Comparison of ENCODE assay signal across 26 cellular contexts in the genomic region with DNA sequence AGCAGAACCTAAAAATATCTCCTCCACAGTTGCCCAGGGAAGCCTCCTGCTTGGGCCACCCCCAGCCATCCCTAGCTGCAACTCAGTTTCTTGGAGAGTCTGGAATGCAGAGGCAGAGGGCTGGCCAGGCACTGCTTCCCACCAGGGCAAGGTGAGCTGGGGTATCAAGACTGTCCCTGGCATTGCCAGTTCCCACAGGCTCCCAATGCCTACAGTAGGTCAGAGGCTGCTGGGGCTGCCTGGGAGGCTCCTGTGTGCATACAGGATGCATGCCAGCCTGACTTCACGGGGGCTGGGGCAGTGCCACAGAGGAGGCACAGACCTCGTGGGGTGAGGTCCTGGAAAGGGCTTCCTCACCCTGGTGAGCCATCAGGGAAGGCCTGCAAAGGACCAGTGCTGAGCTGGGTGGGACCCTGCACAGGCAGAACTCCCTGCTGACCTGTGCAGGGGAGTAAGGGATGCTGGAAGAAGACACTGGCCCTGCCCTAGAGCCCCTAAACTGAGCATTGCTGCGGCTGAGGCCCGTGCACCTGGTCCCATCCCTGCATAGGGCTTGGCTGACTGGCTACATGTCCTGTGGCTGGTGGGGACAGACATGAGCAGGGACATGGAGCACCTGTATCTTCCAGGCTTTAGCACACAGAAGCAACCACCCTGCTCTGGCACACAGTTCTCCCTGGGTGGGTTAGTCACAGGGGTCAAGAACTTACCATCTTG.
DNase-seq lines count a peak whose midpoint lies in the region; ATAC-seq and TF ChIP-seq lines count a peak whose summit lies in the region.
"Had no signal": no experiment of that assay in that cellular context is flagged by ENCODE, and none has a peak within 500 bp of the region (broad histone marks: within the 10 kb centered on the region; RNA-seq: fewer than 3 reads in every experiment).

No MANE protein-coding gene starts in this region.

- ATAC-seq in activated naive CD8-positive, alpha-beta T cell treated with anti-CD3 and anti-CD28 coated beads, Interleukin-2, amount 10 ng/mL, durations not matched to agents 7 days and 5 days (ENCODE audit: low read depth) = no peak
- no peak for ATAC-seq in activated naive CD8-positive, alpha-beta T cell treated with anti-CD3 and anti-CD28 coated beads, Interleukin-2, amount 50 U/mL, for 24 hours
- no peak for ATAC-seq in lung (ENCODE audit: insufficient read depth, low FRiP score)
- ATAC-seq: heart right ventricle had no signal

- no peak overlapping the region for H3K27ac ChIP-seq in lung (ENCODE audit: low read depth in 1 of 2, low read length in 1 of 2)
- no peak overlapping the region for H3K27ac ChIP-seq in stomach
- H3K27ac ChIP-seq in uterus = no peak overlapping the region
- H3K27ac ChIP-seq: heart right ventricle, RWPE1 had no signal

- H3K9me3 ChIP-seq in lung (ENCODE audit: control insufficient read depth in 2 of 2, insufficient read depth in 1 of 2, low read length in 1 of 2) (peaks cover 0 to 6% of the 10 kb centered on the region in 2 donors), stomach (no peaks in the 10 kb centered on the region), uterus (no peaks in the 10 kb centered on the region)
- H3K9me3 ChIP-seq: Caco-2 had no signal

- TF ChIP-seq EP300 in stomach (IDR thresholded peaks at IDR 0.05) = no peak

- no peak for TF ChIP-seq CTCF in lung (IDR thresholded peaks at IDR 0.05; ENCODE audit: control extremely low read depth, extremely low read depth)
- no peak for TF ChIP-seq CTCF in stomach (IDR thresholded peaks at IDR 0.05)
- no peak for TF ChIP-seq CTCF in uterus (IDR thresholded peaks at IDR 0.05)

- H3K27me3 ChIP-seq in lung (ENCODE audit: control insufficient read depth, insufficient read depth) = no peaks in the 10 kb centered on the region
- H3K27me3 ChIP-seq in stomach = peaks cover 0 to 22% (median 7%) of the 10 kb centered on the region in 3 donors
- H3K27me3 ChIP-seq in uterus = no peaks in the 10 kb centered on the region

- no peaks in the 10 kb centered on the region for H3K9me3 Mint-ChIP-seq in activated naive CD8-positive, alpha-beta T cell treated with anti-CD3 and anti-CD28 coated beads, Interleukin-2, amount 10 ng/mL, durations not matched to agents 7 days and 5 days
- no peaks in the 10 kb centered on the region for H3K9me3 Mint-ChIP-seq in activated naive CD8-positive, alpha-beta T cell treated with anti-CD3 and anti-CD28 coated beads, Interleukin-2, amount 50 U/mL, for 24 hours
- H3K9me3 Mint-ChIP-seq: activated naive CD8-positive, alpha-beta T cell treated with anti-CD3 and anti-CD28 coated beads for 36 hours; T-helper 2 cell treated with Interferon-gamma antibody and Interleukin-4, amounts not matched to agents 5 μg/mL and 100 μg/mL, for 36 hours had no signal

- no peak for TF ChIP-seq POLR2A in stomach (IDR thresholded peaks at IDR 0.05)
- no peak for TF ChIP-seq POLR2A in uterus (IDR thresholded peaks at IDR 0.05)

- H3K36me3 ChIP-seq in lung (ENCODE audit: control insufficient read depth in 2 of 2, insufficient read depth in 2 of 2, low read length in 2 of 2) (no peaks in the 10 kb centered on the region), stomach (no peaks in the 10 kb centered on the region), uterus (no peaks in the 10 kb centered on the region)
- H3K36me3 ChIP-seq: heart right ventricle had no signal

- H3K36me3 Mint-ChIP-seq in activated naive CD8-positive, alpha-beta T cell treated with anti-CD3 and anti-CD28 coated beads, Interleukin-2, amount 10 ng/mL, durations not matched to agents 7 days and 5 days = no peaks in the 10 kb centered on the region
- H3K36me3 Mint-ChIP-seq in activated naive CD8-positive, alpha-beta T cell treated with anti-CD3 and anti-CD28 coated beads, Interleukin-2, amount 50 U/mL, for 24 hours (ENCODE audit: low read depth) = no peaks in the 10 kb centered on the region
- H3K36me3 Mint-ChIP-seq: activated naive CD8-positive, alpha-beta T cell treated with anti-CD3 and anti-CD28 coated beads for 36 hours had no signal

- DNase-seq in activated naive CD8-positive, alpha-beta T cell treated with anti-CD3 and anti-CD28 coated beads, Interleukin-2, amount 10 ng/mL, durations not matched to agents 7 days and 5 days = peak; percentile 16
- DNase-seq in activated naive CD8-positive, alpha-beta T cell treated with anti-CD3 and anti-CD28 coated beads, Interleukin-2, amount 50 U/mL, for 24 hours = no peak
- peak; percentile 22 for DNase-seq in activated CD8-positive, alpha-beta memory T cell treated with anti-CD3 and anti-CD28 coated beads, Interleukin-2, amount 50 U/mL, for 48 hours
- peak; percentile 23 for DNase-seq in lung (ENCODE audit: low spot score)
- DNase-seq in stomach = peak; percentile 16
- DNase-seq in SHP77 (lab: John Stamatoyannopoulos, UW) = no peak
- no peak for DNase-seq in SK-N-DZ (ENCODE audit: low spot score)
- DNase-seq in uterus = no peak
- DNase-seq: activated CD4-positive, alpha-beta T cell treated with anti-CD3 and anti-CD28 coated beads, Interleukin-2, amount 50 U/mL, for 4 hours; activated naive CD8-positive, alpha-beta T cell treated with anti-CD3 and anti-CD28 coated beads for 36 hours; C1 segment of cervical spinal cord; cerebellar nuclear complex; DMS79; effector CD4-positive, alpha-beta T cell; heart right ventricle; KBM-7; MM.1S; NCI-H1417; NCI-H2081 treated with DMSO at 0.1 percent for 48 hours; NCI-H345; NCI-H774; substantia nigra had no signal

- no peak overlapping the region for H3K27ac Mint-ChIP-seq in activated naive CD8-positive, alpha-beta T cell treated with anti-CD3 and anti-CD28 coated beads, Interleukin-2, amount 10 ng/mL, durations not matched to agents 7 days and 5 days
- no peak overlapping the region for H3K27ac Mint-ChIP-seq in activated naive CD8-positive, alpha-beta T cell treated with anti-CD3 and anti-CD28 coated beads, Interleukin-2, amount 50 U/mL, for 24 hours
- H3K27ac Mint-ChIP-seq: activated naive CD8-positive, alpha-beta T cell treated with anti-CD3 and anti-CD28 coated beads for 36 hours; progenitor cell of endocrine pancreas; T-helper 2 cell treated with Interferon-gamma antibody and Interleukin-4, amounts not matched to agents 5 μg/mL and 100 μg/mL, for 36 hours had no signal

- no peaks in the 10 kb centered on the region for H3K4me1 Mint-ChIP-seq in activated naive CD8-positive, alpha-beta T cell treated with anti-CD3 and anti-CD28 coated beads, Interleukin-2, amount 10 ng/mL, durations not matched to agents 7 days and 5 days
- H3K4me1 Mint-ChIP-seq in activated naive CD8-positive, alpha-beta T cell treated with anti-CD3 and anti-CD28 coated beads, Interleukin-2, amount 50 U/mL, for 24 hours = no peaks in the 10 kb centered on the region
- H3K4me1 Mint-ChIP-seq: activated naive CD8-positive, alpha-beta T cell treated with anti-CD3 and anti-CD28 coated beads for 36 hours had no signal

- 76% methylated on average over 4 of the region's 4 CpGs for WGBS in lung, 2 donors
- 44 to 75% (median 69%) methylated on average over 4 of the region's 4 CpGs for WGBS in stomach, 5 donors

- POLR2A ChIA-PET in activated naive CD8-positive, alpha-beta T cell treated with anti-CD3 and anti-CD28 coated beads, Interleukin-2, amount 10 ng/mL, durations not matched to agents 7 days and 5 days (lab: Charles Lee) = no interaction called here

- H3K4me3 ChIP-seq in lung (no peak overlapping the region), stomach (no peak overlapping the region), uterus (no peak overlapping the region)
- H3K4me3 ChIP-seq: heart right ventricle had no signal

- H3K4me3 Mint-ChIP-seq in activated naive CD8-positive, alpha-beta T cell treated with anti-CD3 and anti-CD28 coated beads, Interleukin-2, amount 10 ng/mL, durations not matched to agents 7 days and 5 days = no peak overlapping the region
- no peak overlapping the region for H3K4me3 Mint-ChIP-seq in activated naive CD8-positive, alpha-beta T cell treated with anti-CD3 and anti-CD28 coated beads, Interleukin-2, amount 50 U/mL, for 24 hours
- H3K4me3 Mint-ChIP-seq: activated naive CD8-positive, alpha-beta T cell treated with anti-CD3 and anti-CD28 coated beads for 36 hours; T-helper 2 cell treated with Interferon-gamma antibody and Interleukin-4, amounts not matched to agents 5 μg/mL and 100 μg/mL, for 36 hours had no signal

- intact Hi-C loops in stomach (cut with DNase I; ENCODE audit: low total_unique reads) (no loop called here), uterus (cut with DNase I; ENCODE audit: low total_unique reads) (no loop called here)

- H3K27me3 Mint-ChIP-seq in activated naive CD8-positive, alpha-beta T cell treated with anti-CD3 and anti-CD28 coated beads, Interleukin-2, amount 10 ng/mL, durations not matched to agents 7 days and 5 days = peaks cover 6% of the 10 kb centered on the region
- H3K27me3 Mint-ChIP-seq in activated naive CD8-positive, alpha-beta T cell treated with anti-CD3 and anti-CD28 coated beads, Interleukin-2, amount 50 U/mL, for 24 hours = peaks cover 3% of the 10 kb centered on the region

- H3K4me1 ChIP-seq in lung (ENCODE audit: control insufficient read depth in 2 of 2, insufficient read depth in 2 of 2, low read length in 2 of 2) = peaks cover 0 to 12% of the 10 kb centered on the region in 2 donors
- H3K4me1 ChIP-seq in stomach = peaks cover 6 to 16% (median 16%) of the 10 kb centered on the region in 4 donors
- H3K4me1 ChIP-seq in uterus = peaks cover 0 to 4% of the 10 kb centered on the region in 2 donors
- H3K4me1 ChIP-seq: Caco-2 had no signal

Comparison
In these comparisons a context has a peak if more than half of its experiments do, and no peak if none do; other contexts are left out.
1. DNase-seq: peak in activated naive CD8-positive, alpha-beta T cell treated with anti-CD3 and anti-CD28 coated beads, Interleukin-2, amount 10 ng/mL, durations not matched to agents 7 days and 5 days (single experiment), activated CD8-positive, alpha-beta memory T cell treated with anti-CD3 and anti-CD28 coated beads, Interleukin-2, amount 50 U/mL, for 48 hours (single experiment), lung (single experiment) and stomach (single experiment); none in activated naive CD8-positive, alpha-beta T cell treated with anti-CD3 and anti-CD28 coated beads, Interleukin-2, amount 50 U/mL, for 24 hours (single experiment), SHP77 (0 of 2), SK-N-DZ (single experiment) and uterus (0 of 2).